1 cellular context compared by ENCODE assay signal in genomic region chr7:151411551-151411950, GRCh38.
A peak's percentile ranks its signal among the peaks of the same experiment; 100 is the strongest.
TF ChIP-seq lines count a peak whose summit lies in the region.

No MANE protein-coding gene starts in this region.

TF ChIP-seq in K562, 482 proteins besides CTCF, POLR2A, EP300 and RAD21 (continued from another document and continues in another):
- TF ChIP-seq ZBTB33 (CRISPR knock-in tag; IDR thresholded peaks at IDR 0.05) (peak; percentile 96), CBFA2T3 (IDR thresholded peaks at IDR 0.05) (peak; percentile 22; the same call in 1 of the 2 replicates), ZNF354B (CRISPR knock-in tag; IDR thresholded peaks at IDR 0.05) (no peak), ZZZ3 (IDR thresholded peaks at IDR 0.05) (no peak), RB1 (IDR thresholded peaks at IDR 0.05; ENCODE audit: low read depth) (0 out of 2 replicates have a peak, but pooled peaks have one; percentile 15), SRSF1 (IDR thresholded peaks at IDR 0.05; ENCODE audit: low read depth, low read length) (no peak), ZEB2 (IDR thresholded peaks at IDR 0.05) (peak; percentile 50), U2AF2 (optimal IDR thresholded peaks at IDR 0.05; ENCODE audit: low read depth, low read length) (no peak), PTTG1 (tag; IDR thresholded peaks at IDR 0.05; ENCODE audit: low read depth) (no peak), YY1 (IDR thresholded peaks at IDR 0.05; ENCODE audit: borderline replicate concordance in 1 of 3, control insufficient read depth in 1 of 3, extremely low read depth in 1 of 3, insufficient read depth in 3 of 3, insufficient read length in 1 of 3, insufficient replicate concordance in 2 of 3, low read depth in 1 of 3, low read length in 2 of 3) (peak in 1 of 3 experiments; percentile 59), PRDM10 (IDR thresholded peaks at IDR 0.05; ENCODE audit: partially characterized antibody) (no peak), PYGO2 (tag; IDR thresholded peaks at IDR 0.05) (no peak), BRD9 (IDR thresholded peaks at IDR 0.05; ENCODE audit: low read depth, partially characterized antibody) (no peak), EZH2 (IDR thresholded peaks at IDR 0.05; ENCODE audit: borderline replicate concordance, low read depth, low read length) (no peak), EHMT2 (IDR thresholded peaks at IDR 0.05) (no peak), MAFF (IDR thresholded peaks at IDR 0.05; ENCODE audit: low read length) (no peak), ZNF263 (CRISPR knock-in tag; IDR thresholded peaks at IDR 0.05; ENCODE audit: borderline replicate concordance) (0 out of 2 replicates have a peak, but pooled peaks have one; percentile 6), ZSCAN32 (CRISPR knock-in tag; IDR thresholded peaks at IDR 0.05) (no peak), SAFB2 (IDR thresholded peaks at IDR 0.05; ENCODE audit: borderline replicate concordance, low read depth, low read length, severe bottlenecking) (no peak), HNRNPK (IDR thresholded peaks at IDR 0.05; ENCODE audit: low read depth, low read length, poor library complexity, severe bottlenecking) (no peak), GABPB1 (CRISPR knock-in tag; IDR thresholded peaks at IDR 0.05) (peak; percentile 20; the same call in 1 of the 2 replicates), NCOA4 (IDR thresholded peaks at IDR 0.05; ENCODE audit: partially characterized antibody) (no peak), NFE2L1 (tag; IDR thresholded peaks at IDR 0.05; ENCODE audit: borderline replicate concordance, low read depth) (no peak), CTCFL (IDR thresholded peaks at IDR 0.05; ENCODE audit: borderline replicate concordance, insufficient read depth, low read depth, low read length, poor library complexity, severe bottlenecking) (peak; percentile 55), ZBTB26 (CRISPR knock-in tag; IDR thresholded peaks at IDR 0.05) (no peak), MYNN (IDR thresholded peaks at IDR 0.05) (no peak), MYNN (CRISPR knock-in tag; IDR thresholded peaks at IDR 0.05) (no peak), VEZF1 (CRISPR knock-in tag; IDR thresholded peaks at IDR 0.05) (peak; percentile 35), FOSL1 (tag; conservative IDR thresholded peaks at IDR 0.05) (no peak), RBM15 (IDR thresholded peaks at IDR 0.05; ENCODE audit: insufficient read depth, low read length) (no peak), CTBP1 (IDR thresholded peaks at IDR 0.05; ENCODE audit: borderline replicate concordance) (peak; percentile 80; the same call in 1 of the 2 replicates), PBX2 (CRISPR knock-in tag; IDR thresholded peaks at IDR 0.05; ENCODE audit: low read depth) (no peak), PBX2 (tag; conservative IDR thresholded peaks at IDR 0.05; ENCODE audit: low read depth) (no peak), SRSF3 (IDR thresholded peaks at IDR 0.05; ENCODE audit: insufficient read depth, low read length) (no peak), MECOM (CRISPR knock-in tag; IDR thresholded peaks at IDR 0.05) (no peak), ZNF3 (CRISPR knock-in tag; IDR thresholded peaks at IDR 0.05) (no peak), CGGBP1 (CRISPR knock-in tag; IDR thresholded peaks at IDR 0.05) (no peak), ZNF444 (CRISPR knock-in tag; IDR thresholded peaks at IDR 0.05) (no peak), HMGN3 (IDR thresholded peaks at IDR 0.05; ENCODE audit: borderline replicate concordance, extremely low read depth, insufficient read length, low read depth, low read length) (no peak), CCAR2 (IDR thresholded peaks at IDR 0.05; ENCODE audit: low read depth, low read length) (no peak), SPI1 (IDR thresholded peaks at IDR 0.05; ENCODE audit: borderline replicate concordance, low read depth, low read length) (peak; percentile 91), ATF2 (CRISPR knock-in tag; IDR thresholded peaks at IDR 0.05) (no peak), NFIC (IDR thresholded peaks at IDR 0.05) (0 out of 2 replicates have a peak, but pooled peaks have one; percentile 8), ZNF431 (CRISPR knock-in tag; IDR thresholded peaks at IDR 0.05) (no peak), ZNF408 (CRISPR knock-in tag; IDR thresholded peaks at IDR 0.05; ENCODE audit: low read depth) (no peak), SRSF9 (IDR thresholded peaks at IDR 0.05; ENCODE audit: borderline replicate concordance, low read depth, low read length) (no peak), ID3 (CRISPR knock-in tag; IDR thresholded peaks at IDR 0.05) (no peak), ID3 (tag; IDR thresholded peaks at IDR 0.05) (no peak), MBD2 (IDR thresholded peaks at IDR 0.05; ENCODE audit: borderline replicate concordance, low read depth) (no peak), TFE3 (CRISPR knock-in tag; IDR thresholded peaks at IDR 0.05) (no peak)
